In the genomic region with DNA sequence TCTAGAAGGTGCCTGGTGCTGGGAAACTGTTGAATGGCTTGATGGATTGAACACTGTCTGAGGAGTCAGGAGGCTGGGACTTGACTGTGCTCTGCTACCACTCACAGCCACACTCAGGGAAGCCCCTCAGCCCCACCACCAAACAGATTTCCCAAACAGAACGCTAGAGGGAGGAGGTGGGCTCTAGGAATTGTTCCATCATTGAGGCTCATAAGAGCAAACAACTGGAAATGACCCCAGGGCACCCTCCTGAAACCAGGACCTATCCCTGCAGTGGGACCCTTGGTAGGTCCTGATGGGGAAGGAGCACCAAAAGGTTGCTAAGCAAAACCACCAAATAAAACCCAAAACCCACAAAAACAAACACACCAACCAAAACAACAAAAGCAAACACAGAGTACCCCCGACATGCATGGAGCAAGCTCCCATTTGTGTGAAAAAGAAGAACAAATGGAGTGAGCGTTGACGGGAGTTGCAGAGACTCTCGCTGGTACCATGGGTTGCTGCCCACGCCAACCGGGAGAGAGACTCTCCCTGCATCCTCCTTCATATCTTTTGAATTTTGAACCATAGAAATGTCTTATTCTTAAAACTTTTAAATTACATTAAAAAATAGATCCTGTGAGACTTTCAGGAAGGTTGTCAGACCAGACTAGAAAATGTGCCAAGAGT, we compare ENCODE assay signal across 15 cellular contexts. TPM values are rescaled to one million over a fixed set of nuclear protein-coding genes. Genes with fewer than 3 reads are reported as not detected.
DNase-seq lines count a peak whose midpoint lies in the region; ATAC-seq and TF ChIP-seq lines count a peak whose summit lies in the region.
"Had no signal": no experiment of that assay in that cellular context is flagged by ENCODE, and none has a peak within 500 bp of the region (broad histone marks: within the 10 kb centered on the region; RNA-seq: fewer than 3 reads in every experiment).

No MANE protein-coding gene starts in this region.

- no peak overlapping the region for H3K4me3 ChIP-seq in heart right ventricle
- no peak overlapping the region for H3K4me3 ChIP-seq in astrocyte of the cerebellum (ENCODE audit: low read depth, low read length)
- no peak overlapping the region for H3K4me3 ChIP-seq in skeletal muscle tissue (ENCODE audit: low read length in 3 of 3)
- H3K4me3 ChIP-seq: A549 had no signal

- H3K9ac ChIP-seq in skeletal muscle tissue (ENCODE audit: low read depth in 1 of 3, low read length in 3 of 3) = peak overlapping the region in 1 of 3 donors; percentile 25

- peak overlapping the region; percentile 69 for H3K27ac Mint-ChIP-seq in glutamatergic neuron (ENCODE audit: unreplicated experiment)
- no peak overlapping the region for H3K27ac Mint-ChIP-seq in activated T-helper 17 cell treated with anti-CD3 and anti-CD28 coated beads, Interleukin-2, amount 50 U/mL, for 72 hours
- H3K27ac Mint-ChIP-seq: CD4-positive, alpha-beta memory T cell had no signal

- WGBS in heart right ventricle, 2 donors = 85 to 90% methylated on average over 7 of the region's 7 CpGs

- peaks cover 7 to 93% (median 71%) of the 10 kb centered on the region in 9 donors for H3K4me1 ChIP-seq in heart right ventricle
- H3K4me1 ChIP-seq in skeletal muscle tissue (ENCODE audit: control insufficient read depth in 3 of 3, insufficient read depth in 3 of 3, low read length in 3 of 3) = peaks cover 27 to 57% (median 56%) of the 10 kb centered on the region in 3 donors
- H3K4me1 ChIP-seq: A549 had no signal

- H3K27me3 ChIP-seq in heart right ventricle = no peaks in the 10 kb centered on the region
- H3K27me3 ChIP-seq in skeletal muscle tissue (ENCODE audit: control insufficient read depth in 3 of 3, insufficient read depth in 3 of 3, low read length in 3 of 3) = no peaks in the 10 kb centered on the region

- no peaks in the 10 kb centered on the region for H3K9me3 ChIP-seq in heart right ventricle
- no peaks in the 10 kb centered on the region for H3K9me3 ChIP-seq in skeletal muscle tissue (ENCODE audit: control insufficient read depth in 3 of 3, low read length in 3 of 3)
- H3K9me3 ChIP-seq: A549 had no signal

- H3K27ac ChIP-seq in heart right ventricle (peak overlapping the region in 9 of 10 donors; percentile 40 to 99 (median 82)), skeletal muscle tissue (ENCODE audit: low read depth, low read length) (peak overlapping the region; percentile 54)
- H3K27ac ChIP-seq: A549 had no signal

- ATAC-seq in heart right ventricle (no peak), Right ventricle myocardium inferior (no peak)
- ATAC-seq in activated T-helper 17 cell treated with anti-CD3 and anti-CD28 coated beads, Interleukin-2, amount 50 U/mL, for 72 hours (replicated peaks) = no peak
- ATAC-seq: A549 had no signal

- H3K27me3 Mint-ChIP-seq in glutamatergic neuron (ENCODE audit: unreplicated experiment) = peaks cover 10% of the 10 kb centered on the region
- H3K27me3 Mint-ChIP-seq in activated T-helper 17 cell treated with anti-CD3 and anti-CD28 coated beads, Interleukin-2, amount 50 U/mL, for 72 hours = no peaks in the 10 kb centered on the region

- in situ Hi-C loops in astrocyte of the cerebellum (cut with HindIII; ENCODE audit: low sequenced_read_pairs) = no loop called here

- peaks cover 0 to 87% (median 21%) of the 10 kb centered on the region in 9 donors for H3K36me3 ChIP-seq in heart right ventricle
- peaks cover 0 to 32% (median 15%) of the 10 kb centered on the region in 3 donors for H3K36me3 ChIP-seq in skeletal muscle tissue (ENCODE audit: control insufficient read depth in 3 of 3, insufficient read depth in 3 of 3, low read length in 3 of 3)

- H3K4me3 Mint-ChIP-seq in glutamatergic neuron (ENCODE audit: unreplicated experiment) = peak overlapping the region; percentile 47
- H3K4me3 Mint-ChIP-seq in activated T-helper 17 cell treated with anti-CD3 and anti-CD28 coated beads, Interleukin-2, amount 50 U/mL, for 72 hours = no peak overlapping the region
- H3K4me3 Mint-ChIP-seq: CD4-positive, alpha-beta memory T cell had no signal

- H3K36me3 Mint-ChIP-seq in glutamatergic neuron (ENCODE audit: unreplicated experiment) = no peaks in the 10 kb centered on the region
- no peaks in the 10 kb centered on the region for H3K36me3 Mint-ChIP-seq in activated T-helper 17 cell treated with anti-CD3 and anti-CD28 coated beads, Interleukin-2, amount 50 U/mL, for 72 hours (ENCODE audit: low read depth)
- H3K36me3 Mint-ChIP-seq: CD4-positive, alpha-beta memory T cell had no signal

- TF ChIP-seq CTCF in heart right ventricle (IDR thresholded peaks at IDR 0.05) (no peak), astrocyte of the cerebellum (IDR thresholded peaks at IDR 0.05; ENCODE audit: low read depth, low read length, missing control alignments) (peak; percentile 27), glutamatergic neuron (IDR thresholded peaks at IDR 0.05; ENCODE audit: partially characterized antibody, unreplicated experiment) (no peak), GM20000 (IDR thresholded peaks at IDR 0.05; ENCODE audit: extremely low read depth, missing control alignments) (no peak)

- peaks cover 72% of the 10 kb centered on the region for H3K4me1 Mint-ChIP-seq in glutamatergic neuron (ENCODE audit: low read depth, unreplicated experiment)
- H3K4me1 Mint-ChIP-seq in activated T-helper 17 cell treated with anti-CD3 and anti-CD28 coated beads, Interleukin-2, amount 50 U/mL, for 72 hours = no peaks in the 10 kb centered on the region
- H3K4me1 Mint-ChIP-seq: CD4-positive, alpha-beta memory T cell had no signal

- DNase-seq in heart right ventricle = no peak
- DNase-seq in Right ventricle myocardium inferior (ENCODE audit: missing footprints) = no peak
- no peak for DNase-seq in astrocyte of the cerebellum (ENCODE audit: low read depth)
- DNase-seq in glutamatergic neuron = no peak
- no peak for DNase-seq in GM20000 (ENCODE audit: low spot score)
- no peak for DNase-seq in KG1 (lab: John Stamatoyannopoulos, UW)
- DNase-seq: AML-193; CD4-positive, alpha-beta memory T cell; DMS79 treated with DMSO at 0.1 percent for 48 hours; NCI-H1048; NK-92 treated with Interleukin-12 subunit alpha and Interleukin-12 subunit beta, amount 100 ng/mL, for 24 hours; OCI-M1 had no signal

- peaks cover 16% of the 10 kb centered on the region for H3K9me3 Mint-ChIP-seq in glutamatergic neuron (ENCODE audit: unreplicated experiment)
- H3K9me3 Mint-ChIP-seq in activated T-helper 17 cell treated with anti-CD3 and anti-CD28 coated beads, Interleukin-2, amount 50 U/mL, for 72 hours = no peaks in the 10 kb centered on the region
- H3K9me3 Mint-ChIP-seq: CD4-positive, alpha-beta memory T cell had no signal

- intact Hi-C loops in heart right ventricle (cut with DNase I) (no loop called here), Right ventricle myocardium inferior (cut with DNase I) (no loop called here)

RNA-seq across cellular contexts. Expression of a gene that starts 45.6 kb away (rescaled TPM):
- total RNA-seq in heart right ventricle (10 to 100 TPM; 19.6 to 47.9 (median 23.9) TPM), Right ventricle myocardium inferior (31.7 TPM), glutamatergic neuron (ENCODE audit: unreplicated experiment) (35.0 TPM), skeletal muscle tissue (6.3 TPM)
- 10 to 100 TPM; 36.0 to 56.3 TPM for polyA plus RNA-seq in heart right ventricle
- total RNA-seq in activated T-helper 17 cell treated with anti-CD3 and anti-CD28 coated beads, Interleukin-2, amount 50 U/mL, for 72 hours = 10 to 100 TPM; 16.1 to 23.6 TPM
